Comparison of ENCODE assay signal across 25 cellular contexts in the genomic region with DNA sequence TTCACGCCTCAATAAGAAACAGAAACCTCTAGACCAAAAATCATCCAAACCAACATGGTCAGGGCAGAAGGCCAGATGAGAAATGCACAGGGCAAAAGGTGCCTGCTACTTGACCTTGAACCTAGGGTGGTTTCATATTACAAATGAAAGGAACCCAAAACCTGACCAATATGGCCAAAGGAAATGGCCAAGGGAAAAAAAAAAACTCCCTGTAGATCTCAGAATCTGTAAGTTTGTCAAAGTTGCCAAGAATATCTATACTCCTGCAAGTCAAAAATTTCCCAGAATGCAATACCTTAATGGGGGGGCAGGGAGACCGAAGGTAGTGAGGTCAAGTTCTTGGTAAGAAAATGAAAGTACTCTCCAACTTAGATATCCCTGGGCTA.
"Had no signal": no experiment of that assay in that cellular context is flagged by ENCODE, and none has a peak within 500 bp of the region (broad histone marks: within the 10 kb centered on the region; RNA-seq: fewer than 3 reads in every experiment).

No MANE protein-coding gene starts in this region.

- DNase-seq: activated B cell treated with CpG ODN at 0.5 μM for 24 hours; activated CD8-positive, alpha-beta memory T cell treated with anti-CD3 and anti-CD28 coated beads, Interleukin-2, amount 10 ng/mL, durations not matched to agents 7 days and 5 days; activated CD8-positive, alpha-beta T cell treated with anti-CD3 and anti-CD28 coated beads, Interleukin-2, amount 10 ng/mL, durations not matched to agents 7 days and 5 days; activated T-cell treated with anti-CD3 and anti-CD28 coated beads, Interleukin-2, amount 50 U/mL, for 48 hours; endodermal cell; foreskin keratinocyte; heart left ventricle; hypothalamus; immature natural killer cell; kidney; left colon; naive B cell; ovary; retina; stimulated activated CD4-positive, alpha-beta T cell treated with anti-CD3 and anti-CD28 coated beads, Interleukin-4, amount 100 ng/mL, for 24 hours; uterus had no signal

- ATAC-seq: activated CD8-positive, alpha-beta memory T cell treated with anti-CD3 and anti-CD28 coated beads, Interleukin-2, amount 10 ng/mL, durations not matched to agents 7 days and 5 days; activated CD8-positive, alpha-beta T cell treated with anti-CD3 and anti-CD28 coated beads, Interleukin-2, amount 10 ng/mL, durations not matched to agents 7 days and 5 days; activated naive CD4-positive, alpha-beta T cell treated with anti-CD3 and anti-CD28 coated beads, Interleukin-2, amount 50 U/mL, for 72 hours; foreskin keratinocyte; heart left ventricle; left colon; sciatic nerve; stimulated activated effector memory CD8-positive, alpha-beta T cell treated with anti-CD3 and anti-CD28 coated beads, Interleukin-12 subunit alpha, Interleukin-12 subunit beta, amount 100 ng/mL, for 72 hours had no signal

- H3K27me3 Mint-ChIP-seq: activated B cell treated with CpG ODN at 0.5 μM for 24 hours; activated CD8-positive, alpha-beta memory T cell treated with anti-CD3 and anti-CD28 coated beads, Interleukin-2, amount 10 ng/mL, durations not matched to agents 7 days and 5 days; central memory CD8-positive, alpha-beta T cell; dendritic cell treated with granulocyte-macrophage colony-stimulating factor and Interleukin-4, amounts not matched to agents 40 ng/mL and 50 ng/mL, for 4 days; naive B cell; stimulated activated naive CD8-positive, alpha-beta T cell treated with anti-CD3 and anti-CD28 coated beads, Interleukin-15, Interleukin-2, amounts not matched to agents 100 ng/mL and 50 ng/mL, for 24 hours; type B pancreatic cell had no signal

- H3K27ac Mint-ChIP-seq: activated B cell treated with CpG ODN at 0.5 μM for 24 hours; activated CD8-positive, alpha-beta memory T cell treated with anti-CD3 and anti-CD28 coated beads, Interleukin-2, amount 10 ng/mL, durations not matched to agents 7 days and 5 days; activated CD8-positive, alpha-beta T cell treated with anti-CD3 and anti-CD28 coated beads, Interleukin-2, amount 10 ng/mL, durations not matched to agents 7 days and 5 days; activated naive CD4-positive, alpha-beta T cell treated with anti-CD3 and anti-CD28 coated beads, Interleukin-2, amount 50 U/mL, for 72 hours; activated T-helper 2 cell treated with anti-CD3 and anti-CD28 coated beads, Interferon-gamma antibody, Interleukin-2, Interleukin-4, amounts not matched to agents 10 μg/mL and 5 μg/mL and 100 μg/mL, durations not matched to agents 14 hours and 24 hours and 36 hours; dendritic cell treated with granulocyte-macrophage colony-stimulating factor and Interleukin-4, amounts not matched to agents 40 ng/mL and 50 ng/mL, for 4 days; endodermal cell; immature natural killer cell; mesothelial cell of epicardium; stimulated activated effector memory CD8-positive, alpha-beta T cell treated with anti-CD3 and anti-CD28 coated beads, Interleukin-12 subunit alpha, Interleukin-12 subunit beta, amount 100 ng/mL, for 72 hours; stimulated activated naive CD8-positive, alpha-beta T cell treated with anti-CD3 and anti-CD28 coated beads, Interleukin-15, Interleukin-2, amounts not matched to agents 100 ng/mL and 50 ng/mL, for 24 hours; type B pancreatic cell had no signal

- H3K4me3 Mint-ChIP-seq: activated B cell treated with CpG ODN at 0.5 μM for 24 hours; activated CD8-positive, alpha-beta memory T cell treated with anti-CD3 and anti-CD28 coated beads, Interleukin-2, amount 10 ng/mL, durations not matched to agents 7 days and 5 days; activated CD8-positive, alpha-beta T cell treated with anti-CD3 and anti-CD28 coated beads, Interleukin-2, amount 10 ng/mL, durations not matched to agents 7 days and 5 days; central memory CD8-positive, alpha-beta T cell; dendritic cell treated with granulocyte-macrophage colony-stimulating factor and Interleukin-4, amounts not matched to agents 40 ng/mL and 50 ng/mL, for 4 days; endodermal cell; immature natural killer cell; mesothelial cell of epicardium; naive B cell; stimulated activated effector memory CD8-positive, alpha-beta T cell treated with anti-CD3 and anti-CD28 coated beads, Interleukin-12 subunit alpha, Interleukin-12 subunit beta, amount 100 ng/mL, for 72 hours; stimulated activated naive CD8-positive, alpha-beta T cell treated with anti-CD3 and anti-CD28 coated beads, Interleukin-15, Interleukin-2, amounts not matched to agents 100 ng/mL and 50 ng/mL, for 24 hours; type B pancreatic cell had no signal

- H3K9me3 Mint-ChIP-seq: activated T-helper 2 cell treated with anti-CD3 and anti-CD28 coated beads, Interferon-gamma antibody, Interleukin-2, Interleukin-4, amounts not matched to agents 10 μg/mL and 5 μg/mL and 100 μg/mL, durations not matched to agents 14 hours and 24 hours and 36 hours; central memory CD8-positive, alpha-beta T cell; dendritic cell treated with granulocyte-macrophage colony-stimulating factor and Interleukin-4, amounts not matched to agents 40 ng/mL and 50 ng/mL, for 4 days; immature natural killer cell; stimulated activated effector memory CD8-positive, alpha-beta T cell treated with anti-CD3 and anti-CD28 coated beads, Interleukin-12 subunit alpha, Interleukin-12 subunit beta, amount 100 ng/mL, for 72 hours; stimulated activated naive CD8-positive, alpha-beta T cell treated with anti-CD3 and anti-CD28 coated beads, Interleukin-15, Interleukin-2, amounts not matched to agents 100 ng/mL and 50 ng/mL, for 24 hours; type B pancreatic cell had no signal

- H3K4me1 Mint-ChIP-seq: activated B cell treated with CpG ODN at 0.5 μM for 24 hours, mesothelial cell of epicardium, naive B cell had no signal
